8 cellular contexts compared by ENCODE assay signal in the genomic region with DNA sequence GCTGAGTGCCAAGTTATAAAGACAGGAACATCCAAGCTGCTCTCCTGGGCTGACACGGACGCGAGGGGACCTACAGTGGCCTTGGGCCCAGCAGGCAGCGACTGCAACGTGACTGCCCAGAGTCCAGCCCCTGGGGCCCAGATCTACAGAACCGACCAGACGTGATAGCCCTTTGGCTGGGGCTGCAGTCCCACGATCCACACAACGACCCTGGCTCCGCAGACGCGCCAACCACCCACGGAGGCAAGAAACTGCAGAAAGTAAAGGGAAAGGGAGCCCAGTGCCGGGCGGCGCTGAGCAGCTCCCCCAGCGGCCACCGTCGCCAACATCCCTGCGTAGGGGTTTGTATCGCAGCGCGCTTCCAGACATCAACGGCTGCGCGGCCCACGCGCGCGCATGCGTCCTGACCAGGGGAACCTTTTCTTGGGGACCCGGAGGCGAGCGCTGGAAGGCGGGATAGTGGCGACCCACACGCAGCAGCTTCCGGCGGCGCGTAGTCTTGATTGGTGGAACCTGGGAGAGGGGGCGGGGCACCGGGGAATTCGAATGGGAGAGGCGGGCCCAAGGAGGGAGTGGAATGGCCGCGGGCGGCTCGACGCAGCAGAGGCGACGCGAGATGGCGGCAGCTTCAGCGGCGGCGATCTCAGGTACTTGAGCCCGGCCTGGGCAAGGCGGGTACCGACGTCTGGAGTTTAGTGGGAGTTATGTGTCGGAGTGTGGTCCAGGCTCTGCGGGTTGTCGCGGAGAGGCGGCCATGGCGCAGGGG. TPM values are rescaled to one million over a fixed set of nuclear protein-coding genes. Genes with fewer than 3 reads are reported as not detected.
A peak's percentile ranks its signal among the peaks of the same experiment; 100 is the strongest.
DNase-seq lines count a peak whose midpoint lies in the region; ATAC-seq and TF ChIP-seq lines count a peak whose summit lies in the region.

TSS of gene KIF22 (plus strand) at position 569 of the 766 bp plus-strand sequence. CDS start at position 578, 9 bp downstream.

- H3K79me2 ChIP-seq in PC-3 (ENCODE audit: low read length), result peaks cover 48% of the 10 kb centered on the region

- no peaks in the 10 kb centered on the region for H3K9me2 ChIP-seq in PC-3 (replicated peaks; ENCODE audit: low read length)

- H3K36me3 ChIP-seq in PC-3 (ENCODE audit: low read depth, low read length), result peaks cover 5% of the 10 kb centered on the region; the same call in 1 of the 2 replicates

- no TSS peak for BruUV-seq in PC-3 (replicated peaks; lab: Mats Ljungman, UMichigan)

- H3K4me2 ChIP-seq in PC-3 (ENCODE audit: low read length), result peak within 1 kb of the TSS; percentile 99

- no peaks in the 10 kb centered on the region for H3F3A ChIP-seq in PC-3 (ENCODE audit: low read length, unreplicated experiment)

- H3K4me3 ChIP-seq in Jurkat, Clone E6-1 (ENCODE audit: low read length), result peak within 1 kb of the TSS; percentile 93
- peak within 1 kb of the TSS; percentile 90 for H3K4me3 ChIP-seq in PC-3 (ENCODE audit: low read length)

- ATAC-seq in GM21619 (IDR thresholded peaks at IDR 0.05; ENCODE audit: unreplicated experiment), result peak; percentile 86
- peak; percentile 94 for ATAC-seq in PC-3

- H4K20me1 ChIP-seq in PC-3 (ENCODE audit: low read length), result no peaks in the 10 kb centered on the region; the same call in 1 of the 2 replicates

- intact Hi-C loops in PC-3 (cut with micrococcal nuclease), result no loop called here

- H3K4me1 ChIP-seq in PC-3 (ENCODE audit: insufficient read depth, low read length), result peaks cover 13% of the 10 kb centered on the region

- CTCF ChIA-PET in PC-3 (lab: Charles Lee), result interaction anchor here (1.6 kb wide), 1 partner anchor 25 kb away, joined by 5 read pairs; the partner anchor contains the start of gene PAGR1

- no peaks in the 10 kb centered on the region for H3K27me3 ChIP-seq in PC-3 (ENCODE audit: low read length)

- H3K9ac ChIP-seq in PC-3 (ENCODE audit: low read length), result peak within 1 kb of the TSS; percentile 93

- peak within 1 kb of the TSS; percentile 89 for H2AFZ ChIP-seq in PC-3 (ENCODE audit: low read length)

- H3K27ac ChIP-seq in PC-3 (ENCODE audit: low read length) (peak within 1 kb of the TSS; percentile 36; the same call in 1 of the 2 replicates), epithelial cell of prostate (peak within 1 kb of the TSS; percentile 44)

- TF ChIP-seq CTCF in PC-3 (conservative IDR thresholded peaks at IDR 0.05; ENCODE audit: low read depth, low read length), result peak; percentile 59

- no peaks in the 10 kb centered on the region for H3K9me3 ChIP-seq in PC-3 (ENCODE audit: low read length)

- DNase-seq in DMS53 treated with DMSO at 0.1 percent for 48 hours (lab: John Stamatoyannopoulos, UW; ENCODE audit: unreplicated experiment) (peak; percentile 90), PC-3 (peak; percentile 97), activated T-cell treated with anti-CD3 and anti-CD28 coated beads for 48 hours (ENCODE audit: low read depth) (peak; percentile 100), epithelial cell of prostate (ENCODE audit: low read depth, low spot score) (peak; percentile 93), mucosa of gallbladder (ENCODE audit: low spot score) (peak; percentile 99)
- DNase-seq in Jurkat, Clone E6-1 (ENCODE audit: low read depth, low spot score), result peak; percentile 98
- DNase-seq in stimulated activated CD8-positive, alpha-beta memory T cell treated with anti-CD3 and anti-CD28 coated beads, Interleukin-4, amount 100 ng/mL, for 4 hours (ENCODE audit: low read depth in 2 of 2, low spot score in 1 of 2), result peak; percentile 99 to 100

- POLR2A ChIA-PET in PC-3 (lab: Charles Lee; ENCODE audit: unreplicated experiment), result no interaction called here

RNA-seq across cellular contexts. Expression of gene KIF22, which starts in this region (rescaled TPM):
- polyA plus RNA-seq in Jurkat, Clone E6-1 (2012; ENCODE audit: insufficient read depth, insufficient read length), result 169 TPM
- total RNA-seq in PC-3 (2014; rRNA removed), result 87.6 and 93.1 TPM in 2 replicates
- total RNA-seq in mucosa of gallbladder, result 21.6 TPM

Comparison
In these comparisons a context has a peak if more than half of its experiments do, and no peak if none do; other contexts are left out.
1. Peak in every context shown above with its lines: DNase-seq, ATAC-seq, H3K4me3 ChIP-seq and H3K27ac ChIP-seq.